Comparison of ENCODE assay signal across 20 cellular contexts in the genomic region with DNA sequence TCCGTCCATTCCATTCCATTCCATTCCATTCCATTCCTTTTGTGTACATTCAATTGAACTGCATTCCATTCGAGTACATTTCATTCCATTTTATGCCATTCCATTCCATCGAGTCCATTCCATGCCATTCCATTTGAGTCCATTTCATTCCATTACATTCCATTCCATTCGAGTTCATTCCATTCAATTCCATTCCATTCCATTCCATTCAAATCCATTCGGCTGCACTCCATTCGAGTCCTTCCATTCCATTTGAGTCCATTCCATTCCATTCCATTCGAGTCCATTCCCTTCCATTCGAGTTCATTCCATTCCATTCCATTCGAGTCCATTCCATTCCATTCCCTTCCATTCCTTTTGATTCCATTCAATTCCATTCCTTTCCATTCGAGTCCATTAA.
"Had no signal": no experiment of that assay in that cellular context is flagged by ENCODE, and none has a peak within 500 bp of the region (broad histone marks: within the 10 kb centered on the region; RNA-seq: fewer than 3 reads in every experiment).

No MANE protein-coding gene starts in this region.

- H2AFZ ChIP-seq: parathyroid adenoma had no signal

- H3K27me3 ChIP-seq: heart right ventricle, spleen, tibial artery had no signal

- ATAC-seq: esophagus mucosa, sciatic nerve had no signal

- H3K4me3 ChIP-seq: dorsolateral prefrontal cortex, heart right ventricle, left ventricle myocardium inferior, lung, prostate gland, spleen, tibial artery had no signal

- H3K79me2 ChIP-seq: parathyroid adenoma had no signal

- DNase-seq: central memory CD4-positive, alpha-beta T cell; cortex of kidney; dorsolateral prefrontal cortex; effector CD8-positive, alpha-beta T cell; heart right ventricle; hypothalamus; left ventricle myocardium inferior; mesendoderm; naive thymus-derived CD4-positive, alpha-beta T cell; nephron progenitor cell; spleen; stimulated activated CD4-positive, alpha-beta T cell treated with anti-CD3 and anti-CD28 coated beads, Interleukin-2, amount 100 ng/mL, for 24 hours; stimulated activated CD4-positive, alpha-beta T cell treated with anti-CD3 and anti-CD28 coated beads, Interleukin-4, amount 100 ng/mL, for 4 hours; stimulated activated naive CD4-positive, alpha-beta T cell; tibial artery had no signal

- H3K4me1 ChIP-seq: heart right ventricle, left ventricle myocardium inferior, parathyroid adenoma, prostate gland, spleen, tibial artery had no signal

- H3K9ac ChIP-seq: parathyroid adenoma had no signal

- H3K9me3 ChIP-seq: prostate gland had no signal

- H3K36me3 ChIP-seq: heart right ventricle, left ventricle myocardium inferior, prostate gland, spleen, tibial artery had no signal

- H3K27ac ChIP-seq: dorsolateral prefrontal cortex, heart right ventricle, left ventricle myocardium inferior, parathyroid adenoma, prostate gland, spleen, tibial artery had no signal
